In genomic region chr1:183090386-183091006, GRCh38 we compare ENCODE assay signal across 11 cellular contexts.
DNase-seq lines count a peak whose midpoint lies in the region; ATAC-seq and TF ChIP-seq lines count a peak whose summit lies in the region.
"Had no signal": no experiment of that assay in that cellular context is flagged by ENCODE, and none has a peak within 500 bp of the region (broad histone marks: within the 10 kb centered on the region; RNA-seq: fewer than 3 reads in every experiment).

No MANE protein-coding gene starts in this region.

- 28 to 60% (median 30%) methylated on average over 5 of the region's 5 CpGs for WGBS in psoas muscle, 3 donors

- H3K9ac ChIP-seq in OCI-LY1 (ENCODE audit: low read length): peak overlapping the region; percentile 51

- H3K79me2 ChIP-seq in OCI-LY1 (ENCODE audit: insufficient read depth, low read length): peaks cover 5% of the 10 kb centered on the region; the same call in 1 of the 2 replicates

- H2AFZ ChIP-seq in OCI-LY1 (ENCODE audit: low read length): no peak overlapping the region

- no peaks in the 10 kb centered on the region; the same call in 1 of the 2 replicates for H3F3A ChIP-seq in OCI-LY1 (ENCODE audit: insufficient read depth, low read length)

- in situ Hi-C loops in GM13976 (cut with MboI; ENCODE audit: low sequenced_read_pairs, unreplicated experiment): no loop called here

- H3K4me3 ChIP-seq in OCI-LY1 (ENCODE audit: low read depth, low read length, poor library complexity, severe bottlenecking) (peak overlapping the region; percentile 17), psoas muscle (no peak overlapping the region)
- H3K4me3 ChIP-seq: skin epidermis had no signal

- peak overlapping the region; percentile 49 for H3K4me2 ChIP-seq in OCI-LY1 (ENCODE audit: low read length)

- H3K36me3 ChIP-seq in OCI-LY1 (ENCODE audit: insufficient read depth, low read length) (no peaks in the 10 kb centered on the region), psoas muscle (ENCODE audit: insufficient read depth in 1 of 2, low read depth in 1 of 2) (no peaks in the 10 kb centered on the region)

- H3K9me2 ChIP-seq in OCI-LY1 (ENCODE audit: low read depth, low read length): no peaks in the 10 kb centered on the region

- H3K27me3 ChIP-seq in OCI-LY1 (ENCODE audit: insufficient read depth, low read length) (no peaks in the 10 kb centered on the region), psoas muscle (ENCODE audit: insufficient read depth in 3 of 3, low read length in 2 of 3) (no peaks in the 10 kb centered on the region)

- DNase-seq in COLO829 (ENCODE audit: low spot score): peak; percentile 92
- peak; percentile 74 for DNase-seq in Right ventricle myocardium superior
- DNase-seq in psoas muscle: peak; percentile 54 to 60
- no peak for DNase-seq in NCI-H774 (lab: John Stamatoyannopoulos, UW)
- no peak for DNase-seq in H4 (ENCODE audit: low spot score)
- DNase-seq in GM13976 (ENCODE audit: low spot score): no peak
- DNase-seq: COR-L47; stimulated activated naive CD8-positive, alpha-beta T cell treated with anti-CD3 and anti-CD28 coated beads, Interleukin-15, Interleukin-2, amounts not matched to agents 100 U/mL and 50 U/mL, for 24 hours had no signal

- peak; percentile 87 for ATAC-seq in Right ventricle myocardium superior (ENCODE audit: poor library complexity)
- peak in 3 of 4 donors; percentile 65 to 77 (median 74) for ATAC-seq in psoas muscle
- no peak for ATAC-seq in HG03378 (IDR thresholded peaks at IDR 0.05; ENCODE audit: unreplicated experiment)
- ATAC-seq: stimulated activated naive CD8-positive, alpha-beta T cell treated with anti-CD3 and anti-CD28 coated beads, Interleukin-15, Interleukin-2, amounts not matched to agents 100 U/mL and 50 U/mL, for 24 hours had no signal

- intact Hi-C loops in Right ventricle myocardium superior (cut with DNase I) (loop anchor here (10.0 kb wide), 1 partner anchor 66 kb away; the partner anchor contains the start of gene LAMC1), psoas muscle (cut with DNase I) (no loop called here)

- peaks cover 65% of the 10 kb centered on the region for H3K4me1 ChIP-seq in OCI-LY1 (ENCODE audit: insufficient read depth, low read length, severe bottlenecking)
- peaks cover 48% of the 10 kb centered on the region for H3K4me1 ChIP-seq in psoas muscle

- H3K27ac ChIP-seq in OCI-LY1 (ENCODE audit: low read depth, low read length, poor library complexity, severe bottlenecking) (peak overlapping the region; percentile 85), psoas muscle (no peak overlapping the region)

- TF ChIP-seq CTCF in OCI-LY1 (IDR thresholded peaks at IDR 0.05; ENCODE audit: low read length) (no peak), psoas muscle (IDR thresholded peaks at IDR 0.05) (no peak), GM13976 (IDR thresholded peaks at IDR 0.05; ENCODE audit: borderline replicate concordance, control extremely low read depth, extremely low read depth, insufficient read depth, missing control alignments) (no peak)

- H4K20me1 ChIP-seq in OCI-LY1 (ENCODE audit: insufficient read depth, low read length): no peaks in the 10 kb centered on the region

- H3K9me3 ChIP-seq in OCI-LY1 (ENCODE audit: low read length) (no peaks in the 10 kb centered on the region), psoas muscle (no peaks in the 10 kb centered on the region)

Comparison
In these comparisons a context has a peak if more than half of its experiments do, and no peak if none do; other contexts are left out.
1. DNase-seq: peak in COLO829 (single experiment), Right ventricle myocardium superior (single experiment) and psoas muscle (2 of 2); none in NCI-H774 (single experiment), H4 (single experiment) and GM13976 (single experiment).